ENCODE assay signal across 9 cellular contexts in genomic region chr5:169702726-169703481, GRCh38.
DNase-seq lines count a peak whose midpoint lies in the region; ATAC-seq and TF ChIP-seq lines count a peak whose summit lies in the region.
"Had no signal": no experiment of that assay in that cellular context is flagged by ENCODE, and none has a peak within 500 bp of the region (broad histone marks: within the 10 kb centered on the region; RNA-seq: fewer than 3 reads in every experiment).

No MANE protein-coding gene starts in this region.

- no peak overlapping the region for H3K4me3 ChIP-seq in cardiac muscle cell
- H3K4me3 ChIP-seq in OCI-LY7 (ENCODE audit: low read depth, low read length, poor library complexity, severe bottlenecking), result no peak overlapping the region
- no peak overlapping the region for H3K4me3 ChIP-seq in PC-9

- intact Hi-C loops in Right ventricle myocardium inferior (cut with DNase I) (loop anchor here (2.0 to 10.0 kb wide), 2 partner anchors 368 to 482 kb away; no protein-coding TSS in a partner anchor), OCI-LY7 (cut with micrococcal nuclease; ENCODE audit: unreplicated experiment) (no loop called here), PC-9 (cut with micrococcal nuclease; ENCODE audit: unreplicated experiment) (loop anchor here (1.0 to 10.0 kb wide), 3 partner anchors 277 to 482 kb away; partner anchors contain the start of gene INSYN2B)

- peak overlapping the region; percentile 82 for H3K27ac ChIP-seq in cardiac muscle cell
- peak overlapping the region; percentile 86 for H3K27ac ChIP-seq in OCI-LY7 (ENCODE audit: low read depth, low read length, poor library complexity, severe bottlenecking)
- H3K27ac ChIP-seq in PC-9, result no peak overlapping the region
- H3K27ac ChIP-seq: C4-2B had no signal

- H4K20me1 ChIP-seq in OCI-LY7 (ENCODE audit: insufficient read depth, low read length) (no peaks in the 10 kb centered on the region), PC-9 (ENCODE audit: insufficient read depth) (no peaks in the 10 kb centered on the region)

- H3K36me3 ChIP-seq in cardiac muscle cell, result no peaks in the 10 kb centered on the region
- peaks cover 96% of the 10 kb centered on the region for H3K36me3 ChIP-seq in OCI-LY7 (ENCODE audit: insufficient read depth, low read length)
- H3K36me3 ChIP-seq in PC-9 (ENCODE audit: low read depth), result no peaks in the 10 kb centered on the region

- H3K4me1 Mint-ChIP-seq in stimulated activated naive CD8-positive, alpha-beta T cell treated with anti-CD3 and anti-CD28 coated beads, Interleukin-15, amount 100 ng/mL, for 72 hours, result peaks cover 6% of the 10 kb centered on the region

- H3K9me2 ChIP-seq in OCI-LY7 (ENCODE audit: insufficient read depth, low read length), result no peaks in the 10 kb centered on the region
- no peaks in the 10 kb centered on the region for H3K9me2 ChIP-seq in PC-9 (ENCODE audit: insufficient read depth)

- no peaks in the 10 kb centered on the region; the same call in 1 of the 2 replicates for H3F3A ChIP-seq in PC-9 (ENCODE audit: insufficient read depth, low read depth)

- CTCF ChIA-PET in OCI-LY7 (lab: Charles Lee; ENCODE audit: unreplicated experiment) (no interaction called here), PC-9 (lab: Charles Lee) (interaction anchor here (0.6 to 1.3 kb wide), 2 partner anchors 45 to 513 kb away, joined by 3 to 4 read pairs; no protein-coding TSS in a partner anchor)

- peak overlapping the region in 1 of 2 donors; percentile 21 for H3K4me3 Mint-ChIP-seq in stimulated activated naive CD8-positive, alpha-beta T cell treated with anti-CD3 and anti-CD28 coated beads, Interleukin-15, amount 100 ng/mL, for 72 hours

- TF ChIP-seq CTCF in cardiac muscle cell (IDR thresholded peaks at IDR 0.05; ENCODE audit: low read depth, low read length) (no peak), OCI-LY7 (conservative IDR thresholded peaks at IDR 0.05; ENCODE audit: low read length) (no peak), PC-9 (conservative IDR thresholded peaks at IDR 0.05) (no peak)

- BruUV-seq in OCI-LY7 (replicated peaks; lab: Mats Ljungman, UMichigan) (no TSS peak), PC-9 (replicated peaks; lab: Mats Ljungman, UMichigan) (no TSS peak)

- H3K27me3 ChIP-seq in cardiac muscle cell, result peaks cover 4% of the 10 kb centered on the region
- no peaks in the 10 kb centered on the region for H3K27me3 ChIP-seq in PC-9 (ENCODE audit: insufficient read depth, low read depth)

- no peaks in the 10 kb centered on the region for H3K27me3 Mint-ChIP-seq in stimulated activated naive CD8-positive, alpha-beta T cell treated with anti-CD3 and anti-CD28 coated beads, Interleukin-15, amount 100 ng/mL, for 72 hours

- H3K4me1 ChIP-seq in cardiac muscle cell (ENCODE audit: low read depth), result peaks cover 53% of the 10 kb centered on the region
- H3K4me1 ChIP-seq in OCI-LY7 (ENCODE audit: insufficient read depth, low read length, poor library complexity, severe bottlenecking), result peaks cover 49% of the 10 kb centered on the region
- H3K4me1 ChIP-seq in PC-9 (replicated peaks; ENCODE audit: insufficient read depth), result 0 out of 2 replicates have a peak, but pooled peaks cover 2% of the 10 kb centered on the region

- H3K79me2 ChIP-seq in OCI-LY7 (ENCODE audit: insufficient read depth, low read depth, low read length), result peaks cover 3% of the 10 kb centered on the region; the same call in 1 of the 2 replicates
- H3K79me2 ChIP-seq in PC-9 (ENCODE audit: low read depth), result no peaks in the 10 kb centered on the region

- H2AFZ ChIP-seq in OCI-LY7 (ENCODE audit: low read length) (no peak overlapping the region), PC-9 (no peak overlapping the region)

- POLR2A ChIA-PET in OCI-LY7 (lab: Charles Lee), result interaction anchor here (1.0 kb wide), 1 partner anchor 22 kb away, joined by 3 read pairs; no protein-coding TSS in a partner anchor
- POLR2A ChIA-PET in PC-9 (lab: Charles Lee; ENCODE audit: unreplicated experiment), result no interaction called here

- no peaks in the 10 kb centered on the region for H3K9me3 Mint-ChIP-seq in stimulated activated naive CD8-positive, alpha-beta T cell treated with anti-CD3 and anti-CD28 coated beads, Interleukin-15, amount 100 ng/mL, for 72 hours

- H3K9me3 ChIP-seq in cardiac muscle cell (ENCODE audit: low read depth) (no peaks in the 10 kb centered on the region), OCI-LY7 (ENCODE audit: low read length) (no peaks in the 10 kb centered on the region), PC-9 (ENCODE audit: insufficient read depth, low read depth) (no peaks in the 10 kb centered on the region)

- DNase-seq in cardiac muscle cell (ENCODE audit: low read depth in 1 of 2, low spot score in 1 of 2) (peak in 1 of 2 donors; percentile 42), Right ventricle myocardium inferior (ENCODE audit: missing footprints) (no peak), OCI-LY7 (ENCODE audit: low spot score) (peak; percentile 15), NCI-H2029 treated with DMSO at 0.1 percent for 48 hours (lab: John Stamatoyannopoulos, UW) (no peak), PC-9 (no peak), NCI-H1417 (lab: John Stamatoyannopoulos, UW) (no peak)
- DNase-seq in stimulated activated naive CD8-positive, alpha-beta T cell treated with anti-CD3 and anti-CD28 coated beads, Interleukin-15, amount 100 ng/mL, for 72 hours, result peak in 1 of 2 donors; percentile 14

- H3K27ac Mint-ChIP-seq in stimulated activated naive CD8-positive, alpha-beta T cell treated with anti-CD3 and anti-CD28 coated beads, Interleukin-15, amount 100 ng/mL, for 72 hours, result peak overlapping the region; percentile 38 to 83

- no peak for ATAC-seq in Right ventricle myocardium inferior
- ATAC-seq in HG02642 (IDR thresholded peaks at IDR 0.05; ENCODE audit: poor library complexity, unreplicated experiment), result peak; percentile 75
- peak; percentile 95 for ATAC-seq in stimulated activated naive CD8-positive, alpha-beta T cell treated with anti-CD3 and anti-CD28 coated beads, Interleukin-15, amount 100 ng/mL, for 72 hours

- H3K4me2 ChIP-seq in OCI-LY7 (ENCODE audit: low read length), result peak overlapping the region; percentile 25; the same call in 1 of the 2 replicates
- no peak overlapping the region for H3K4me2 ChIP-seq in PC-9
